In the genomic region with DNA sequence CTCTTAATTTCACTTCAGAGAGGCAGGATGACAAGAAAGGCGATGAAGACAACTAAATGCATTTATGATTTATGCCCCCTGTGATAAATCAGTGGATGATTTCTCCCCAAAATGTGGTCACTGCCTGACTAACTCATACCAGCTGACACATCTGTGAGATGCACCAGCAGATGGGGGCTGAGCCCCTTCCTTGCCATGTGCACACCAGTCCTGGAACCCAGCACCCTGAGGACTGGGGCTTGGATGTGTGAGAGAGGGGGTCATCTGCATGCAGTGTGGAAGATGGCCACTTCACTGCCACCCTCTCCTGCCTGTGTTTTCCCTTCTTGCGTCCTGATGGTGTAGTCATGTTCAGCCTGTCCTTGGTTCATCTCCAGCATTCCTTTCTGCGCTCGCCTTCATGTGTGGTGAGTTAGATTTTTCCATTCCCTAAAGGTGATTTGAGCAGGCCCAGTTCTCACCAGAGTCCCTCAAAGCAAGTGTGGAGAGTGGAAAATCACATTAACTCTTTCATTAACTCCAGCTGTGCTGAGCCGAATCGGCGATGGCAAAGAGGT, we compare ENCODE assay signal across 17 cellular contexts.
"Had no signal": no experiment of that assay in that cellular context is flagged by ENCODE, and none has a peak within 500 bp of the region (broad histone marks: within the 10 kb centered on the region; RNA-seq: fewer than 3 reads in every experiment).

No MANE protein-coding gene starts in this region.

- H3K4me3 ChIP-seq: adrenal gland, breast epithelium, coronary artery, transverse colon, vagina had no signal

- H3K9me3 ChIP-seq: adrenal gland, breast epithelium, transverse colon, vagina had no signal

- H3K27ac ChIP-seq: adrenal gland, coronary artery, epithelial cell of prostate, transverse colon, vagina had no signal

- H3K4me1 ChIP-seq: adrenal gland, breast epithelium, transverse colon had no signal

- FAIRE-seq: astrocyte had no signal

- DNase-seq: activated CD4-positive, alpha-beta T cell treated with anti-CD3 and anti-CD28 coated beads for 36 hours; activated CD4-positive, alpha-beta T cell treated with anti-CD3 and anti-CD28 coated beads, Interleukin-2, amount 50 U/mL, for 4 hours; activated CD8-positive, alpha-beta memory T cell treated with anti-CD3 and anti-CD28 coated beads for 24 hours; activated CD8-positive, alpha-beta memory T cell treated with anti-CD3 and anti-CD28 coated beads, Interleukin-2, amount 50 U/mL, for 4 hours; activated naive CD4-positive, alpha-beta T cell; activated T-cell treated with anti-CD3 and anti-CD28 coated beads, Interleukin-2, amount 50 U/mL, for 24 hours; adrenal gland; stimulated activated CD4-positive, alpha-beta T cell treated with anti-CD3 and anti-CD28 coated beads, Interleukin-4, amount 100 ng/mL, for 24 hours; stimulated activated naive CD4-positive, alpha-beta T cell treated with Interleukin-2 at 50 U/mL for 16 hours; T-helper 9 cell; transverse colon had no signal

- H3K36me3 ChIP-seq: adrenal gland, breast epithelium, transverse colon, vagina had no signal

- H3K27me3 ChIP-seq: adrenal gland, breast epithelium, transverse colon, vagina had no signal

- ATAC-seq: activated CD4-positive, alpha-beta T cell treated with anti-CD3 and anti-CD28 coated beads for 36 hours; WTC11 had no signal
